2 cellular contexts compared by ENCODE assay signal in the genomic region with DNA sequence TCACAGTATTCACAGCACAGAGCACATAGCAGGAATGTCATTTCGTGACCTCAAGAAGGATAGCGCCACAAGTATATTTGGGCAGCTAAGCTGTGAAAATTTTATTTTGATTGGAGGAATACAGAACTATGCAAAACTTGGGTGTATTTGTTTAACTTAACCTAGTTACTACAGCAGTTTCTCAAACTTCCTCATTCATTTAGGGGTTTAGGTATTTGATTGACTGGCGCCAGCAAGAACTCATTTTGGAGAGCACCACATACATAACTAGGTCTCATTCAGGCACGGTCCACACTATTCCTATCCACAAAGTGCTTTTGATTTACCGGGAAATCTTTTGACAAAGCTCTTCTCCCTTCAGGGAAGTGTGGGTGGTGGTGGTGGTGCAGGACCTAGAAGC.
TF ChIP-seq lines count a peak whose summit lies in the region.

No MANE protein-coding gene starts in this region.

TF ChIP-seq in GM12878, 131 proteins besides CTCF, POLR2A, EP300 and RAD21:
- TF ChIP-seq, protein P1, sequence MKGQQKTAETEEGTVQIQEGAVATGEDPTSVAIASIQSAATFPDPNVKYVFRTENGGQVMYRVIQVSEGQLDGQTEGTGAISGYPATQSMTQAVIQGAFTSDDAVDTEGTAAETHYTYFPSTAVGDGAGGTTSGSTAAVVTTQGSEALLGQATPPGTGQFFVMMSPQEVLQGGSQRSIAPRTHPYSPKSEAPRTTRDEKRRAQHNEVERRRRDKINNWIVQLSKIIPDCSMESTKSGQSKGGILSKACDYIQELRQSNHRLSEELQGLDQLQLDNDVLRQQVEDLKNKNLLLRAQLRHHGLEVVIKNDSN (IDR thresholded peaks at IDR 0.05; ENCODE audit: borderline replicate concordance, extremely low read length, insufficient read depth, low read depth, low read length) = no peak
- TF ChIP-seq, protein P2, sequence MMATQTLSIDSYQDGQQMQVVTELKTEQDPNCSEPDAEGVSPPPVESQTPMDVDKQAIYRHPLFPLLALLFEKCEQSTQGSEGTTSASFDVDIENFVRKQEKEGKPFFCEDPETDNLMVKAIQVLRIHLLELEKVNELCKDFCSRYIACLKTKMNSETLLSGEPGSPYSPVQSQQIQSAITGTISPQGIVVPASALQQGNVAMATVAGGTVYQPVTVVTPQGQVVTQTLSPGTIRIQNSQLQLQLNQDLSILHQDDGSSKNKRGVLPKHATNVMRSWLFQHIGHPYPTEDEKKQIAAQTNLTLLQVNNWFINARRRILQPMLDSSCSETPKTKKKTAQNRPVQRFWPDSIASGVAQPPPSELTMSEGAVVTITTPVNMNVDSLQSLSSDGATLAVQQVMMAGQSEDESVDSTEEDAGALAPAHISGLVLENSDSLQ (IDR thresholded peaks at IDR 0.05) = peak; percentile 51; the same call in 1 of the 2 replicates

TF ChIP-seq in SK-N-SH, 30 proteins besides CTCF, POLR2A, EP300 and RAD21:
- TF ChIP-seq MXI1 (IDR thresholded peaks at IDR 0.05; ENCODE audit: low read depth, low read length) (no peak), MEF2A (IDR thresholded peaks at IDR 0.05; ENCODE audit: borderline replicate concordance, low read depth) (no peak), GABPA (IDR thresholded peaks at IDR 0.05; ENCODE audit: low read depth) (no peak), RCOR1 (IDR thresholded peaks at IDR 0.05; ENCODE audit: low read length) (no peak), NFIC (IDR thresholded peaks at IDR 0.05; ENCODE audit: borderline replicate concordance) (no peak), CHD2 (IDR thresholded peaks at IDR 0.05; ENCODE audit: low read length, partially characterized antibody) (no peak), FOSL2 (IDR thresholded peaks at IDR 0.05; ENCODE audit: borderline replicate concordance, low read depth) (no peak), JUND (IDR thresholded peaks at IDR 0.05) (no peak), ELF1 (IDR thresholded peaks at IDR 0.05) (no peak), POLR2AphosphoS5 (IDR thresholded peaks at IDR 0.05; ENCODE audit: low read depth, low read length) (no peak), SIN3A (IDR thresholded peaks at IDR 0.05; ENCODE audit: borderline replicate concordance, low read depth, low read length) (no peak)
- TF ChIP-seq, protein P3, sequence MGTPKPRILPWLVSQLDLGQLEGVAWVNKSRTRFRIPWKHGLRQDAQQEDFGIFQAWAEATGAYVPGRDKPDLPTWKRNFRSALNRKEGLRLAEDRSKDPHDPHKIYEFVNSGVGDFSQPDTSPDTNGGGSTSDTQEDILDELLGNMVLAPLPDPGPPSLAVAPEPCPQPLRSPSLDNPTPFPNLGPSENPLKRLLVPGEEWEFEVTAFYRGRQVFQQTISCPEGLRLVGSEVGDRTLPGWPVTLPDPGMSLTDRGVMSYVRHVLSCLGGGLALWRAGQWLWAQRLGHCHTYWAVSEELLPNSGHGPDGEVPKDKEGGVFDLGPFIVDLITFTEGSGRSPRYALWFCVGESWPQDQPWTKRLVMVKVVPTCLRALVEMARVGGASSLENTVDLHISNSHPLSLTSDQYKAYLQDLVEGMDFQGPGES (IDR thresholded peaks at IDR 0.05; ENCODE audit: low read depth, low read length) = no peak
- TF ChIP-seq, protein P1 (IDR thresholded peaks at IDR 0.05; ENCODE audit: borderline replicate concordance, low read depth) = no peak
